In genomic region chr10:100911472-100911871, GRCh38 we compare ENCODE assay signal across 11 cellular contexts. TPM values are rescaled to one million over a fixed set of nuclear protein-coding genes. Genes with fewer than 3 reads are reported as not detected.
A peak's percentile ranks its signal among the peaks of the same experiment; 100 is the strongest.
DNase-seq lines count a peak whose midpoint lies in the region; TF ChIP-seq lines count a peak whose summit lies in the region.
"Had no signal": no experiment of that assay in that cellular context is flagged by ENCODE, and none has a peak within 500 bp of the region (broad histone marks: within the 10 kb centered on the region; RNA-seq: fewer than 3 reads in every experiment).

No MANE protein-coding gene starts in this region.

- DNase-seq in activated T-cell treated with anti-CD3 and anti-CD28 coated beads, Interleukin-2, amount 50 U/mL, for 24 hours, result no peak
- no peak for DNase-seq in activated T-cell treated with anti-CD3 and anti-CD28 coated beads, Interleukin-2, amount 50 U/mL, for 48 hours
- no peak for DNase-seq in WERI-Rb-1
- no peak for DNase-seq in NCI-H2171 treated with DMSO at 0.1 percent for 48 hours (lab: John Stamatoyannopoulos, UW)
- DNase-seq in NCI-H1436 treated with DMSO at 0.1 percent for 48 hours (lab: John Stamatoyannopoulos, UW), result no peak
- DNase-seq in progenitor cell of endocrine pancreas (ENCODE audit: low spot score, unreplicated experiment), result no peak
- DNase-seq: DMS79, Kasumi-1, mammary epithelial cell had no signal

- H3K27ac ChIP-seq in WERI-Rb-1, result peak overlapping the region; percentile 99
- peak overlapping the region; percentile 97 for H3K27ac ChIP-seq in layer of hippocampus (ENCODE audit: low read depth, low read length)
- peak overlapping the region; percentile 85 for H3K27ac ChIP-seq in stomach smooth muscle (ENCODE audit: low read length)

- no peak overlapping the region for H3K9ac ChIP-seq in stomach smooth muscle (ENCODE audit: low read length in 2 of 2)

- H3K4me3 ChIP-seq in WERI-Rb-1 (ENCODE audit: low read depth, low read length) (peak overlapping the region; percentile 23), stomach smooth muscle (ENCODE audit: low read length in 2 of 2) (no peak overlapping the region)

- TF ChIP-seq CTCF in WERI-Rb-1 (IDR thresholded peaks at IDR 0.05; ENCODE audit: low read depth, low read length) (no peak), progenitor cell of endocrine pancreas (IDR thresholded peaks at IDR 0.05; ENCODE audit: unreplicated experiment) (no peak)

- H3K4me3 Mint-ChIP-seq in activated T-cell treated with anti-CD3 and anti-CD28 coated beads, Interleukin-2, amount 50 U/mL, for 24 hours, result peak overlapping the region; percentile 99
- no peak overlapping the region for H3K4me3 Mint-ChIP-seq in progenitor cell of endocrine pancreas (ENCODE audit: low read depth)

- H3K27me3 Mint-ChIP-seq in activated T-cell treated with anti-CD3 and anti-CD28 coated beads, Interleukin-2, amount 50 U/mL, for 24 hours, result no peaks in the 10 kb centered on the region
- H3K27me3 Mint-ChIP-seq in progenitor cell of endocrine pancreas, result no peaks in the 10 kb centered on the region

- H3K36me3 ChIP-seq in WERI-Rb-1 (peaks cover 25% of the 10 kb centered on the region), stomach smooth muscle (ENCODE audit: control insufficient read depth in 2 of 2, insufficient read depth in 2 of 2, low read length in 2 of 2) (peaks cover 0 to under 1% of the 10 kb centered on the region in 2 donors)

- H3K27me3 ChIP-seq in WERI-Rb-1 (ENCODE audit: insufficient read depth, low read depth, severe bottlenecking), result no peaks in the 10 kb centered on the region
- H3K27me3 ChIP-seq in layer of hippocampus (ENCODE audit: control insufficient read depth, insufficient read depth, low read length), result no peaks in the 10 kb centered on the region
- H3K27me3 ChIP-seq in stomach smooth muscle (ENCODE audit: control insufficient read depth in 1 of 2, insufficient read depth in 2 of 2, low read length in 2 of 2), result no peaks in the 10 kb centered on the region

- no peaks in the 10 kb centered on the region for H3K9me3 Mint-ChIP-seq in activated T-cell treated with anti-CD3 and anti-CD28 coated beads, Interleukin-2, amount 50 U/mL, for 24 hours
- no peaks in the 10 kb centered on the region for H3K9me3 Mint-ChIP-seq in progenitor cell of endocrine pancreas (ENCODE audit: low read depth)

- peaks cover 51% of the 10 kb centered on the region for H3K4me1 Mint-ChIP-seq in activated T-cell treated with anti-CD3 and anti-CD28 coated beads, Interleukin-2, amount 50 U/mL, for 24 hours (ENCODE audit: low read depth)
- peaks cover 21% of the 10 kb centered on the region for H3K4me1 Mint-ChIP-seq in progenitor cell of endocrine pancreas (ENCODE audit: low read depth)

- no peak overlapping the region for H3K27ac Mint-ChIP-seq in activated T-cell treated with anti-CD3 and anti-CD28 coated beads, Interleukin-2, amount 50 U/mL, for 24 hours
- H3K27ac Mint-ChIP-seq in progenitor cell of endocrine pancreas, result no peak overlapping the region

- H3K9me3 ChIP-seq in WERI-Rb-1 (ENCODE audit: severe bottlenecking) (no peaks in the 10 kb centered on the region), stomach smooth muscle (ENCODE audit: control insufficient read depth in 2 of 2, low read length in 2 of 2) (no peaks in the 10 kb centered on the region)

- peaks cover 9% of the 10 kb centered on the region for H3K4me1 ChIP-seq in stomach smooth muscle (ENCODE audit: control insufficient read depth, insufficient read depth, low read length)

- H3K36me3 Mint-ChIP-seq in activated T-cell treated with anti-CD3 and anti-CD28 coated beads, Interleukin-2, amount 50 U/mL, for 24 hours (ENCODE audit: low read depth), result peaks cover 31% of the 10 kb centered on the region
- H3K36me3 Mint-ChIP-seq in progenitor cell of endocrine pancreas (ENCODE audit: insufficient read depth), result peaks cover under 1% of the 10 kb centered on the region

RNA-seq across cellular contexts. Expression of gene SLF2, which starts 1.3 kb away (rescaled TPM):
- total RNA-seq in progenitor cell of endocrine pancreas, result 29.9 and 31.8 TPM in 2 replicates

RNA-seq across cellular contexts. Expression of gene SEMA4G, which starts 57.8 kb away (rescaled TPM):
- 57.1 and 62.3 TPM in 2 replicates for total RNA-seq in progenitor cell of endocrine pancreas
